In the genomic region with DNA sequence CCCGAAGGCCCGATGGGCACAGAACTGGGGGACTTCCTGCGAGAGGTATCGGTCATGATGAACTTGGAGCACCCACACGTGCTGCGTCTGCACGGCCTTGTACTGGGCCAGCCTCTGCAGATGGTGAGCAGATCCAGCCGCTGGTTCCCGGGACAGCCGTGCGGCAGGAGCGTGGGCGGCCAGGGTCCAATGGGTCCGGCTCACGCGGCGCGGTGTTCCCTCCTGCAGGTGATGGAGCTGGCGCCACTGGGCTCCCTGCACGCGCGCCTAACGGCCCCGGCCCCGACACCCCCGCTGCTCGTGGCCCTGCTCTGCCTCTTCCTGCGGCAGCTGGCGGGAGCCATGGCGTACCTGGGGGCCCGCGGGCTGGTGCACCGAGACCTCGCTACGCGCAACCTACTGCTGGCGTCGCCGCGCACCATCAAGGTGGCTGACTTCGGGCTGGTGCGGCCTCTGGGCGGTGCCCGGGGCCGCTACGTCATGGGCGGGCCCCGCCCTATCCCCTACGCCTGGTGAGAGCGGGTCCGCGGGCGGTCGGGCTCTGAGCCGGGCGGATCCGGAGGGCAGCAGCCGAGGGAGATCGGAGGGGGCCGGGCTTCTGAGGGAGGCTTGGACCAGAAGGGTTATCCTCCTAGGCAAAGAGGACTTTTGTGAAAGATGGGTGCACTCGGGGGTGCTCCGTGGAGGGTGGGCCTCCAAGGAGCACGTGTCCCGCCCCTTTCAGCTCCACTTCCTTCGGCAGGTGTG, we compare ENCODE assay signal across 6 cellular contexts. TPM values are rescaled to one million over a fixed set of nuclear protein-coding genes. Genes with fewer than 3 reads are reported as not detected.
DNase-seq lines count a peak whose midpoint lies in the region; ATAC-seq and TF ChIP-seq lines count a peak whose summit lies in the region.

No MANE protein-coding gene starts in this region.

- no peak for DNase-seq in HCT116 (ENCODE audit: low read depth, low spot score)
- DNase-seq in activated CD4-positive, alpha-beta T cell treated with anti-CD3 and anti-CD28 coated beads for 24 hours (ENCODE audit: low read depth in 2 of 2): peak; percentile 60 to 64
- peak; percentile 31 for DNase-seq in fibroblast of villous mesenchyme (ENCODE audit: low read depth)
- peak; percentile 70 to 75 for DNase-seq in stimulated activated CD4-positive, alpha-beta T cell treated with anti-CD3 and anti-CD28 coated beads, Interleukin-1b, Interleukin-23, amount 100 ng/mL, for 4 hours (ENCODE audit: low read depth in 2 of 2)
- DNase-seq in left lobe of liver (ENCODE audit: low spot score): no peak

- 0 out of 4 replicates have a peak, but pooled peaks cover 0 to 7% of the 10 kb centered on the region in 2 experiments for H3K9me3 ChIP-seq in HCT116 (ENCODE audit: control insufficient read depth in 1 of 2, insufficient read depth in 1 of 2, low read depth in 1 of 2, low read length in 2 of 2)

- peaks cover 8 to 26% of the 10 kb centered on the region in 2 experiments; a peak in 3 of 4 replicates for H3K4me1 ChIP-seq in HCT116 (ENCODE audit: control insufficient read depth in 1 of 2, insufficient read depth in 2 of 2, low read length in 2 of 2)

- RAD21 ChIA-PET in HCT116 (lab: Charles Lee; ENCODE audit: low non-redundant PET in 1 of 2, low total read pairs in 2 of 2, uncharacterized antibody in 2 of 2, unreplicated experiment in 2 of 2): no interaction called here

- no peaks in the 10 kb centered on the region for H3K27me3 ChIP-seq in HCT116 (ENCODE audit: insufficient read depth, low read length)

- no peak overlapping the region for H3K9ac ChIP-seq in HCT116 (ENCODE audit: low read length)

- no peaks in the 10 kb centered on the region for H4K20me1 ChIP-seq in HCT116 (ENCODE audit: insufficient read depth)

- BruUV-seq in HCT116 (replicated peaks; lab: Mats Ljungman, UMichigan): no TSS peak

- no peak overlapping the region for H3K27ac ChIP-seq in HCT116 (ENCODE audit: low read depth, low read length)

- ATAC-seq in HCT116 (no peak), left lobe of liver (no peak), GM18517 (IDR thresholded peaks at IDR 0.05; ENCODE audit: unreplicated experiment) (no peak)

- no peak overlapping the region for H3K4me2 ChIP-seq in HCT116 (ENCODE audit: low read length)

- H3K9me2 ChIP-seq in HCT116 (ENCODE audit: insufficient read depth): no peaks in the 10 kb centered on the region

- TF ChIP-seq CTCF in HCT116 (IDR thresholded peaks at IDR 0.05 in 2 of 3, conservative IDR thresholded peaks at IDR 0.05 in 1 of 3; ENCODE audit: borderline replicate concordance in 1 of 3, insufficient read depth in 1 of 3, low read depth in 2 of 3, low read length in 2 of 3) (no peak), fibroblast of villous mesenchyme (IDR thresholded peaks at IDR 0.05; ENCODE audit: insufficient read depth, low read depth, low read length) (no peak)

- peaks cover 0 to 12% of the 10 kb centered on the region in 2 experiments; a peak in 2 of 4 replicates for H3K36me3 ChIP-seq in HCT116 (ENCODE audit: control insufficient read depth in 1 of 2, insufficient read depth in 2 of 2, low read length in 2 of 2)

- POLR2A ChIA-PET in HCT116 (lab: Charles Lee): no interaction called here

- no peak for TF ChIP-seq POLR2A in HCT116 (IDR thresholded peaks at IDR 0.05; ENCODE audit: borderline replicate concordance, extremely low read depth, insufficient read depth, insufficient read length)

- H3K79me2 ChIP-seq in HCT116 (ENCODE audit: insufficient read depth, low read length): peaks cover 8% of the 10 kb centered on the region; the same call in 1 of the 2 replicates

- CTCF ChIA-PET in HCT116 (lab: Charles Lee): no interaction called here

- no peak for TF ChIP-seq RAD21 in HCT116 (IDR thresholded peaks at IDR 0.05; ENCODE audit: low read depth)

- no peak overlapping the region for H2AFZ ChIP-seq in HCT116 (ENCODE audit: low read depth, low read length, poor library complexity, severe bottlenecking)

- H3K4me3 ChIP-seq in HCT116 (replicated peaks in 1 of 2; ENCODE audit: low read depth in 1 of 2, low read length in 2 of 2) (no peak overlapping the region), fibroblast of villous mesenchyme (ENCODE audit: low read depth, low read length) (peak overlapping the region; percentile 54)

- intact Hi-C loops in HCT116 (cut with micrococcal nuclease): no loop called here

TF ChIP-seq in HCT116, 20 proteins besides CTCF, POLR2A, EP300 and RAD21:
- TF ChIP-seq ZNF274 (IDR thresholded peaks at IDR 0.05; ENCODE audit: low read depth, low read length) (no peak), POLR2AphosphoS5 (IDR thresholded peaks at IDR 0.05; ENCODE audit: low read depth, low read length) (peak; percentile 4; the same call in 1 of the 2 replicates), EZH2phosphoT487 (IDR thresholded peaks at IDR 0.05; ENCODE audit: borderline replicate concordance) (no peak), CEBPB (IDR thresholded peaks at IDR 0.05; ENCODE audit: low read depth) (no peak)

RNA-seq across cellular contexts. Expression of a gene that starts 3.0 kb away (rescaled TPM):
- total RNA-seq in HCT116 (2021; ENCODE audit: unreplicated experiment): 16.8 TPM
- polyA plus RNA-seq in HCT116 (2012): 12.5 and 14.4 TPM in 2 replicates
- under 0.01 and 2.2 TPM in 2 replicates for total RNA-seq in fibroblast of villous mesenchyme
- total RNA-seq in left lobe of liver: 5.2 TPM

RNA-seq across cellular contexts. Expression of a gene that starts 10.4 kb away (rescaled TPM):
- 43.8 TPM for total RNA-seq in HCT116 (2021; ENCODE audit: unreplicated experiment)
- polyA plus RNA-seq in HCT116 (2012): 34.9 and 41.7 TPM in 2 replicates
- total RNA-seq in fibroblast of villous mesenchyme: 16.8 and 28.3 TPM in 2 replicates
- 7.0 TPM for total RNA-seq in left lobe of liver

RNA-seq across cellular contexts. Expression of a gene that starts 20.0 kb away (rescaled TPM):
- 110 TPM for total RNA-seq in HCT116 (2021; ENCODE audit: unreplicated experiment)
- 152 and 197 TPM in 2 replicates for polyA plus RNA-seq in HCT116 (2012)
- total RNA-seq in fibroblast of villous mesenchyme: 147 and 162 TPM in 2 replicates
- total RNA-seq in left lobe of liver: 80.1 TPM

RNA-seq across cellular contexts. Expression of a gene that starts 23.7 kb away (rescaled TPM):
- total RNA-seq in HCT116 (2021; ENCODE audit: unreplicated experiment) (60.5 TPM), fibroblast of villous mesenchyme (8.1 and 9.5 TPM in 2 replicates), left lobe of liver (3.9 TPM)
- 45.2 and 50.6 TPM in 2 replicates for polyA plus RNA-seq in HCT116 (2012)

RNA-seq across cellular contexts. Expression of a gene that starts 29.0 kb away (rescaled TPM):
- total RNA-seq in HCT116 (2021; ENCODE audit: unreplicated experiment) (not detected), fibroblast of villous mesenchyme (not detected in 2 replicates), left lobe of liver (not detected)
- not detected in 2 replicates for polyA plus RNA-seq in HCT116 (2012)

Comparison
In these comparisons a context has a peak if more than half of its experiments do, and no peak if none do; other contexts are left out.
1. DNase-seq: peak in activated CD4-positive, alpha-beta T cell treated with anti-CD3 and anti-CD28 coated beads for 24 hours (2 of 2), fibroblast of villous mesenchyme (single experiment) and stimulated activated CD4-positive, alpha-beta T cell treated with anti-CD3 and anti-CD28 coated beads, Interleukin-1b, Interleukin-23, amount 100 ng/mL, for 4 hours (2 of 2); none in HCT116 (single experiment) and left lobe of liver (single experiment).